ENCODE assay signal across 1 cellular context in genomic region chr12:118302053-118302452, GRCh38.
TF ChIP-seq lines count a peak whose summit lies in the region.

No MANE protein-coding gene starts in this region.

TF ChIP-seq in IMR-90, 13 proteins besides CTCF, POLR2A, EP300 and RAD21 (continued from another document):
- TF ChIP-seq NFE2L2 (IDR thresholded peaks at IDR 0.05; ENCODE audit: low read depth, low read length), result no peak
- no peak for TF ChIP-seq BHLHE40 (IDR thresholded peaks at IDR 0.05; ENCODE audit: low read depth, low read length)
- no peak for TF ChIP-seq FOS (IDR thresholded peaks at IDR 0.05; ENCODE audit: low read depth, low read length)
- TF ChIP-seq RCOR1 (IDR thresholded peaks at IDR 0.05; ENCODE audit: insufficient replicate concordance, low read length), result no peak
- TF ChIP-seq CHD1 (IDR thresholded peaks at IDR 0.05; ENCODE audit: low read depth, low read length), result no peak
- TF ChIP-seq CEBPB (IDR thresholded peaks at IDR 0.05; ENCODE audit: low read depth, low read length), result no peak
